Comparison of ENCODE assay signal across 9 cellular contexts in genomic region chr6:12060780-12061619, GRCh38. TPM values are rescaled to one million over a fixed set of nuclear protein-coding genes. Genes with fewer than 3 reads are reported as not detected.
DNase-seq lines count a peak whose midpoint lies in the region; ATAC-seq lines count a peak whose summit lies in the region.
"Had no signal": no experiment of that assay in that cellular context is flagged by ENCODE, and none has a peak within 500 bp of the region (broad histone marks: within the 10 kb centered on the region; RNA-seq: fewer than 3 reads in every experiment).

No MANE protein-coding gene starts in this region.

- peak overlapping the region; percentile 19 for H3K27ac ChIP-seq in CD4-positive, alpha-beta memory T cell (ENCODE audit: low read depth, low read length)
- peak overlapping the region; percentile 57 for H3K27ac ChIP-seq in cingulate gyrus (ENCODE audit: low read depth, low read length)

- peak; percentile 81 to 97 (median 87) for DNase-seq in CD4-positive, alpha-beta memory T cell
- DNase-seq in MV-4-11 (lab: John Stamatoyannopoulos, UW) (peak; percentile 94), medulla oblongata (ENCODE audit: extremely low spot score) (peak; percentile 87), COLO829 (ENCODE audit: low spot score) (no peak)
- peak; percentile 93 for DNase-seq in activated CD4-positive, alpha-beta T cell treated with anti-CD3 and anti-CD28 coated beads, Interleukin-2, amount 10 ng/mL, durations not matched to agents 24 days and 14 days
- peak; percentile 55 to 60 for DNase-seq in stimulated activated CD8-positive, alpha-beta memory T cell treated with anti-CD3 and anti-CD28 coated beads, Interleukin-2, amount 100 ng/mL, for 48 hours (ENCODE audit: low read depth in 2 of 2)
- DNase-seq: DND-41 had no signal

- peak overlapping the region; percentile 77 to 96 (median 91) for H3K27ac Mint-ChIP-seq in CD4-positive, alpha-beta memory T cell
- peak overlapping the region; percentile 92 for H3K27ac Mint-ChIP-seq in activated CD4-positive, alpha-beta T cell treated with anti-CD3 and anti-CD28 coated beads, Interleukin-2, amount 10 ng/mL, durations not matched to agents 24 days and 14 days

- no peaks in the 10 kb centered on the region for H3K27me3 ChIP-seq in CD4-positive, alpha-beta memory T cell (ENCODE audit: insufficient read depth, low read length)

- peaks cover 5 to 8% of the 10 kb centered on the region in 2 donors for H3K36me3 Mint-ChIP-seq in CD4-positive, alpha-beta memory T cell
- H3K36me3 Mint-ChIP-seq in activated CD4-positive, alpha-beta T cell treated with anti-CD3 and anti-CD28 coated beads, Interleukin-2, amount 10 ng/mL, durations not matched to agents 24 days and 14 days (ENCODE audit: low read depth) = peaks cover 41% of the 10 kb centered on the region

- no peaks in the 10 kb centered on the region for H3K9me3 ChIP-seq in CD4-positive, alpha-beta memory T cell (ENCODE audit: control insufficient read depth in 1 of 2, low read length in 2 of 2)

- intact Hi-C loops in CD4-positive, alpha-beta memory T cell (cut with micrococcal nuclease) = loop anchor here (2.0 to 5.0 kb wide), 2 partner anchors 50 to 349 kb away; no protein-coding TSS in a partner anchor
- intact Hi-C loops in activated CD4-positive, alpha-beta T cell treated with anti-CD3 and anti-CD28 coated beads, Interleukin-2, amount 10 ng/mL, durations not matched to agents 24 days and 14 days (cut with micrococcal nuclease) = loop anchor here (1.0 kb wide), 1 partner anchor 9 kb away; no protein-coding TSS in a partner anchor

- peaks cover 43% of the 10 kb centered on the region for H3K4me1 ChIP-seq in CD4-positive, alpha-beta memory T cell (ENCODE audit: insufficient read depth, low read length)

- peak overlapping the region; percentile 77 to 92 (median 88) for H3K4me3 Mint-ChIP-seq in CD4-positive, alpha-beta memory T cell
- peak overlapping the region; percentile 84 for H3K4me3 Mint-ChIP-seq in activated CD4-positive, alpha-beta T cell treated with anti-CD3 and anti-CD28 coated beads, Interleukin-2, amount 10 ng/mL, durations not matched to agents 24 days and 14 days

- peaks cover 39 to 65% (median 44%) of the 10 kb centered on the region in 4 donors for H3K4me1 Mint-ChIP-seq in CD4-positive, alpha-beta memory T cell
- peaks cover 68% of the 10 kb centered on the region for H3K4me1 Mint-ChIP-seq in activated CD4-positive, alpha-beta T cell treated with anti-CD3 and anti-CD28 coated beads, Interleukin-2, amount 10 ng/mL, durations not matched to agents 24 days and 14 days

- ATAC-seq in GM21619 (IDR thresholded peaks at IDR 0.05; ENCODE audit: unreplicated experiment) = peak; percentile 77

- H3K36me3 ChIP-seq in CD4-positive, alpha-beta memory T cell (ENCODE audit: insufficient read depth, low read length) = no peaks in the 10 kb centered on the region

- CTCF ChIA-PET in CD4-positive, alpha-beta memory T cell (lab: Charles Lee; ENCODE audit: partially characterized antibody) = interaction anchor here (1.5 kb wide), 1 partner anchor 13 kb away, joined by 3 read pairs; no protein-coding TSS in a partner anchor

- peak overlapping the region in 1 of 2 donors; percentile 40 for H3K4me3 ChIP-seq in CD4-positive, alpha-beta memory T cell (ENCODE audit: low read length in 2 of 2)

- no peaks in the 10 kb centered on the region for H3K27me3 Mint-ChIP-seq in CD4-positive, alpha-beta memory T cell
- H3K27me3 Mint-ChIP-seq in activated CD4-positive, alpha-beta T cell treated with anti-CD3 and anti-CD28 coated beads, Interleukin-2, amount 10 ng/mL, durations not matched to agents 24 days and 14 days = no peaks in the 10 kb centered on the region

- POLR2A ChIA-PET in CD4-positive, alpha-beta memory T cell (lab: Charles Lee; ENCODE audit: partially characterized antibody) = interaction anchor here (0.6 to 1.2 kb wide), 4 partner anchors 15 to 352 kb away, joined by 3 to 5 read pairs (median 4); partner anchors contain the start of gene HIVEP1

- peaks cover 0 to 2% (median 0%) of the 10 kb centered on the region in 8 donors for H3K9me3 Mint-ChIP-seq in CD4-positive, alpha-beta memory T cell
- H3K9me3 Mint-ChIP-seq in activated CD4-positive, alpha-beta T cell treated with anti-CD3 and anti-CD28 coated beads, Interleukin-2, amount 10 ng/mL, durations not matched to agents 24 days and 14 days = peaks cover 11% of the 10 kb centered on the region

RNA-seq across cellular contexts. Expression of gene HIVEP1, which starts 48.9 kb away (rescaled TPM):
- 10 to 100 TPM; 16.6 to 17.6 TPM for total RNA-seq in CD4-positive, alpha-beta memory T cell
- 1 to 10 TPM in 1 of 2 donors, under 1 TPM in 1; 0.47 to 7.2 TPM for polyA plus RNA-seq in CD4-positive, alpha-beta memory T cell
- total RNA-seq in activated CD4-positive, alpha-beta T cell treated with anti-CD3 and anti-CD28 coated beads, Interleukin-2, amount 10 ng/mL, durations not matched to agents 24 days and 14 days = 55.3 and 57.6 TPM in 2 replicates
